24 cellular contexts compared by ENCODE assay signal in the genomic region with DNA sequence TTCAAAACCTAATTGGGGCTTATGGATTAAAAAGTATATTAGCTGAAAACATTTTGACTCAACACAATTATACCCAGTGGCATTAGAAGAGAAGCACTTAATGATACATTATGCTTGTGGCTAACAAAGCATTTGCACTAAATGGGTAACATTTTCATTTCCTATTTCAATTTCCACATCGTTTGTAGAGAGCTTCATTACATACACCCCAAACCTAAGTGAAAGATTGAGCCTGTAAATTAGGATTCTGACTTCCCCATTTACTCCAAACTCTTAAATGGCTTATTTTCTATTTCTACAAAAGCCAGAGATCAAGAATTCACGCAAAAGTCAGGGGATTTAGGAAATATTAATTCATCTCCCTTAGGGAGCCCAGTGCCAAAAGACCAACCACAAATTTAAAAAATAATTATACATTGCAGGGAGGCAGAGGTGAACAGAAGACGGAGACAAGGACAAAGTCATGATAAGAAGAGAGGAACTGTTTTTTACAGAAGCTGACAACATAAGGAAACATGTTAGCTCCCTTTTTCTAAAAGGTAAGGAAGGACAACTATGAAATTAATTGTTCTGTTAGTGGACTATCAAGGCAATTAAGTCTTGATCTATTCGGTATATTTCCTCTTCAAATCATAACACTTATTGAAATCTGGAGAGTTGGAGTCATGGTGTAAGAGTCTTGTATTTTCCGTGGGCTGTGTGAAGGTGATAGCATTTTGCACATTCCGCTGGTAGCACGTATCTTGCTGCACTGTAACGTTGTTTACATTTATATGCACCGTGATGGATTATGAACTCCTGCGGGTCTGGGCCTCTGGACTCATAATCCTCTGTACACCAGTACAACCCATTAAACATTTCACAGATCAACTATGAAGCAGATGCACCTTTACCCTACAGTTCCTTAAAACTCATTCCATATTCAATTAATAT. TPM values are rescaled to one million over a fixed set of nuclear protein-coding genes. Genes with fewer than 3 reads are reported as not detected.
DNase-seq lines count a peak whose midpoint lies in the region; ATAC-seq and TF ChIP-seq lines count a peak whose summit lies in the region.
"Had no signal": no experiment of that assay in that cellular context is flagged by ENCODE, and none has a peak within 500 bp of the region (broad histone marks: within the 10 kb centered on the region; RNA-seq: fewer than 3 reads in every experiment).

No MANE protein-coding gene starts in this region.

- no peak overlapping the region for H3K4me3 ChIP-seq in fibroblast of villous mesenchyme (ENCODE audit: low read depth, low read length)
- H3K4me3 ChIP-seq: ascending aorta, neural progenitor cell, PC-9, upper lobe of right lung had no signal

- no peak for TF ChIP-seq CTCF in fibroblast of villous mesenchyme (IDR thresholded peaks at IDR 0.05; ENCODE audit: insufficient read depth, low read depth, low read length)

- DNase-seq in SKM-1 treated with dmso at 0.1 percent for 144 hours (lab: John Stamatoyannopoulos, UW; ENCODE audit: unreplicated experiment) (peak; percentile 24), SKM-1 (lab: John Stamatoyannopoulos, UW; ENCODE audit: unreplicated experiment) (no peak), OCI-M1 (lab: John Stamatoyannopoulos, UW) (peak; percentile 59), fibroblast of villous mesenchyme (ENCODE audit: low read depth) (peak; percentile 39), dedifferentiated amniotic fluid mesenchymal stem cell (ENCODE audit: extremely low spot score) (no peak), NK-92 (lab: John Stamatoyannopoulos, UW; ENCODE audit: unreplicated experiment) (no peak)
- DNase-seq in stimulated activated naive B cell treated with anti-CD40 and anti-IgM and Interleukin-4, amounts not matched to agents 10 μg/mL and 1 μg/mL and 100 μg/mL, for 72 hours = no peak
- DNase-seq: activated CD4-positive, alpha-beta T cell treated with anti-CD3 and anti-CD28 coated beads, Interleukin-2, amount 50 U/mL, for 1 hour; Calu3; central memory CD4-positive, alpha-beta T cell; erythroblast; foreskin keratinocyte; hypothalamus; NCI-H146; NCI-H2171; NCI-H524; PC-9; SIG-M5; T-helper 1 cell; upper lobe of right lung had no signal

- no peak overlapping the region for H3K27ac Mint-ChIP-seq in stimulated activated naive B cell treated with anti-CD40 and anti-IgM and Interleukin-4, amounts not matched to agents 10 μg/mL and 1 μg/mL and 100 μg/mL, for 72 hours
- H3K27ac Mint-ChIP-seq: activated naive CD4-positive, alpha-beta T cell treated with anti-CD3 and anti-CD28 coated beads, Interleukin-2, amount 50 U/mL, for 24 hours; neural progenitor cell had no signal

- H3K36me3 Mint-ChIP-seq in stimulated activated naive B cell treated with anti-CD40 and anti-IgM and Interleukin-4, amounts not matched to agents 10 μg/mL and 1 μg/mL and 100 μg/mL, for 72 hours = no peaks in the 10 kb centered on the region
- H3K36me3 Mint-ChIP-seq: neural progenitor cell had no signal

- no peak overlapping the region for H3K4me3 Mint-ChIP-seq in stimulated activated naive B cell treated with anti-CD40 and anti-IgM and Interleukin-4, amounts not matched to agents 10 μg/mL and 1 μg/mL and 100 μg/mL, for 72 hours
- H3K4me3 Mint-ChIP-seq: activated naive CD4-positive, alpha-beta T cell treated with anti-CD3 and anti-CD28 coated beads, Interleukin-2, amount 50 U/mL, for 24 hours; neural progenitor cell had no signal

- H3K4me1 Mint-ChIP-seq in stimulated activated naive B cell treated with anti-CD40 and anti-IgM and Interleukin-4, amounts not matched to agents 10 μg/mL and 1 μg/mL and 100 μg/mL, for 72 hours = peaks cover 24 to 32% of the 10 kb centered on the region in 2 donors

- H3K9me3 Mint-ChIP-seq in stimulated activated naive B cell treated with anti-CD40 and anti-IgM and Interleukin-4, amounts not matched to agents 10 μg/mL and 1 μg/mL and 100 μg/mL, for 72 hours = no peaks in the 10 kb centered on the region

- H3K27me3 Mint-ChIP-seq in stimulated activated naive B cell treated with anti-CD40 and anti-IgM and Interleukin-4, amounts not matched to agents 10 μg/mL and 1 μg/mL and 100 μg/mL, for 72 hours = no peaks in the 10 kb centered on the region
- H3K27me3 Mint-ChIP-seq: activated naive CD4-positive, alpha-beta T cell treated with anti-CD3 and anti-CD28 coated beads, Interleukin-2, amount 50 U/mL, for 24 hours had no signal

- ATAC-seq in stimulated activated naive B cell treated with anti-CD40 and anti-IgM and Interleukin-4, amounts not matched to agents 10 μg/mL and 1 μg/mL and 100 μg/mL, for 72 hours (replicated peaks) = peak; percentile 61 to 63
- ATAC-seq in GM18502 (IDR thresholded peaks at IDR 0.05; ENCODE audit: poor library complexity, unreplicated experiment) = no peak
- ATAC-seq: foreskin keratinocyte, upper lobe of right lung had no signal

RNA-seq across cellular contexts. Expression of a gene that starts 24.8 kb away (rescaled TPM):
- 100 and 116 TPM in 2 replicates for total RNA-seq in fibroblast of villous mesenchyme

Comparison
In these comparisons a context has a peak if more than half of its experiments do, and no peak if none do; other contexts are left out.
1. DNase-seq: peak in SKM-1 treated with dmso at 0.1 percent for 144 hours (single experiment), OCI-M1 (single experiment) and fibroblast of villous mesenchyme (single experiment); none in SKM-1 (single experiment), stimulated activated naive B cell treated with anti-CD40 and anti-IgM and Interleukin-4, amounts not matched to agents 10 μg/mL and 1 μg/mL and 100 μg/mL, for 72 hours (single experiment), dedifferentiated amniotic fluid mesenchymal stem cell (single experiment) and NK-92 (single experiment).